Comparison of ENCODE assay signal across 8 cellular contexts in genomic region chr22:46054878-46055158, GRCh38.
DNase-seq lines count a peak whose midpoint lies in the region; FAIRE-seq and TF ChIP-seq lines count a peak whose summit lies in the region.

No MANE protein-coding gene starts in this region.

- FAIRE-seq in frontal cortex (lab: Jason Lieb, UNC): no peak

- H3K4me3 Mint-ChIP-seq in CD14-positive monocyte: peak overlapping the region; percentile 72 to 93

- H3K4me3 ChIP-seq in OCI-LY1 (ENCODE audit: low read depth, low read length, poor library complexity, severe bottlenecking) (peak overlapping the region; percentile 81), osteoblast (ENCODE audit: insufficient read depth, low read length) (peak overlapping the region; percentile 75)
- H3K4me3 ChIP-seq in effector memory CD4-positive, alpha-beta T cell (ENCODE audit: insufficient read depth, low read depth, low read length, poor library complexity, severe bottlenecking): peak overlapping the region; percentile 39

- H3K9ac ChIP-seq in OCI-LY1 (ENCODE audit: low read length): peak overlapping the region; percentile 96

- no peaks in the 10 kb centered on the region for H3K27me3 Mint-ChIP-seq in CD14-positive monocyte (ENCODE audit: low read depth in 3 of 3)

- H3K9me3 Mint-ChIP-seq in CD14-positive monocyte: peaks cover 0 to 2% (median 0%) of the 10 kb centered on the region in 7 donors

- H2AFZ ChIP-seq in OCI-LY1 (ENCODE audit: low read length) (no peak overlapping the region), osteoblast (ENCODE audit: low read length) (no peak overlapping the region)

- H3K27ac Mint-ChIP-seq in CD14-positive monocyte: peak overlapping the region in 6 of 7 donors; percentile 75 to 92 (median 82)

- H4K20me1 ChIP-seq in OCI-LY1 (ENCODE audit: insufficient read depth, low read length): no peaks in the 10 kb centered on the region
- no peaks in the 10 kb centered on the region for H4K20me1 ChIP-seq in osteoblast (ENCODE audit: insufficient read depth, low read length)

- H3K4me1 Mint-ChIP-seq in CD14-positive monocyte: peaks cover 71% of the 10 kb centered on the region

- peak overlapping the region; percentile 96 for H3K4me2 ChIP-seq in OCI-LY1 (ENCODE audit: low read length)
- peak overlapping the region; percentile 95 for H3K4me2 ChIP-seq in osteoblast (ENCODE audit: insufficient read depth, low read length)

- H3K9me2 ChIP-seq in OCI-LY1 (ENCODE audit: low read depth, low read length): no peaks in the 10 kb centered on the region

- H3K9me3 ChIP-seq in OCI-LY1 (ENCODE audit: low read length) (no peaks in the 10 kb centered on the region), osteoblast (ENCODE audit: low read depth, low read length) (no peaks in the 10 kb centered on the region)
- no peaks in the 10 kb centered on the region for H3K9me3 ChIP-seq in effector memory CD4-positive, alpha-beta T cell (ENCODE audit: control insufficient read depth, low read length)

- peaks cover 25% of the 10 kb centered on the region for H3K79me2 ChIP-seq in OCI-LY1 (ENCODE audit: insufficient read depth, low read length)
- peaks cover 98% of the 10 kb centered on the region for H3K79me2 ChIP-seq in osteoblast (ENCODE audit: insufficient read depth, low read length)

- peaks cover 59% of the 10 kb centered on the region for H3K4me1 ChIP-seq in OCI-LY1 (ENCODE audit: insufficient read depth, low read length, severe bottlenecking)
- H3K4me1 ChIP-seq in effector memory CD4-positive, alpha-beta T cell (ENCODE audit: control insufficient read depth, insufficient read depth, low read length, poor library complexity, severe bottlenecking): peaks cover 35% of the 10 kb centered on the region
- H3K4me1 ChIP-seq in osteoblast (ENCODE audit: insufficient read depth, low read length): peaks cover 65% of the 10 kb centered on the region

- H3K36me3 ChIP-seq in OCI-LY1 (ENCODE audit: insufficient read depth, low read length): 0 out of 2 replicates have a peak, but pooled peaks cover 5% of the 10 kb centered on the region
- no peaks in the 10 kb centered on the region for H3K36me3 ChIP-seq in effector memory CD4-positive, alpha-beta T cell (ENCODE audit: control insufficient read depth, insufficient read depth, low read length)
- H3K36me3 ChIP-seq in osteoblast (ENCODE audit: insufficient read depth, low read length): peaks cover 9% of the 10 kb centered on the region

- H3K36me3 Mint-ChIP-seq in CD14-positive monocyte: peaks cover 11 to 44% of the 10 kb centered on the region in 2 donors

- DNase-seq in CD14-positive monocyte (ENCODE audit: low spot score): no peak
- no peak for DNase-seq in effector memory CD4-positive, alpha-beta T cell
- DNase-seq in osteoblast (ENCODE audit: insufficient read length, low spot score, missing footprints): peak; percentile 84
- DNase-seq in globus pallidus (ENCODE audit: low spot score): no peak
- no peak for DNase-seq in nucleus accumbens (lab: John Stamatoyannopoulos, UW)
- DNase-seq in frontal cortex (ENCODE audit: low spot score in 2 of 2): no peak
- no peak for DNase-seq in medulla oblongata (ENCODE audit: extremely low spot score)

- TF ChIP-seq CTCF in CD14-positive monocyte (IDR thresholded peaks at IDR 0.05) (no peak), OCI-LY1 (IDR thresholded peaks at IDR 0.05; ENCODE audit: low read length) (no peak), osteoblast (IDR thresholded peaks at IDR 0.05; ENCODE audit: extremely low read depth, low read depth, low read length) (no peak)

- no peaks in the 10 kb centered on the region for H3F3A ChIP-seq in OCI-LY1 (ENCODE audit: insufficient read depth, low read length)

- intact Hi-C loops in CD14-positive monocyte (cut with micrococcal nuclease): loop anchor here in 1 of 2 donors (5.0 kb wide), 1 partner anchor 58 kb away; no protein-coding TSS in a partner anchor

- peak overlapping the region; percentile 98 for H3K27ac ChIP-seq in OCI-LY1 (ENCODE audit: low read depth, low read length, poor library complexity, severe bottlenecking)
- peak overlapping the region; percentile 67 for H3K27ac ChIP-seq in effector memory CD4-positive, alpha-beta T cell (ENCODE audit: insufficient read depth, low read length, poor library complexity, severe bottlenecking)
- H3K27ac ChIP-seq in osteoblast (ENCODE audit: low read depth, low read length): peak overlapping the region; percentile 95

- H3K27me3 ChIP-seq in OCI-LY1 (ENCODE audit: insufficient read depth, low read length) (no peaks in the 10 kb centered on the region), osteoblast (ENCODE audit: insufficient read depth, low read length) (no peaks in the 10 kb centered on the region)
- H3K27me3 ChIP-seq in effector memory CD4-positive, alpha-beta T cell (replicated peaks; ENCODE audit: control insufficient read depth, insufficient read depth, low read length, poor library complexity, severe bottlenecking): no peaks in the 10 kb centered on the region
